23 cellular contexts compared by ENCODE assay signal in genomic region chr9:720239-720881, GRCh38.
DNase-seq lines count a peak whose midpoint lies in the region; ATAC-seq and TF ChIP-seq lines count a peak whose summit lies in the region.
"Had no signal": no experiment of that assay in that cellular context is flagged by ENCODE, and none has a peak within 500 bp of the region (broad histone marks: within the 10 kb centered on the region; RNA-seq: fewer than 3 reads in every experiment).

No MANE protein-coding gene starts in this region.

- H3K4me2 ChIP-seq in H9 (ENCODE audit: insufficient read depth, insufficient read length, low read length): no peak overlapping the region

- H3T11ph ChIP-seq in H9 (ENCODE audit: low read length): no peak overlapping the region

- no peak overlapping the region for H3K23ac ChIP-seq in H9 (ENCODE audit: insufficient read length, low read depth, low read length)

- TF ChIP-seq CTCF in H9 (conservative IDR thresholded peaks at IDR 0.05) (no peak), gastrocnemius medialis (IDR thresholded peaks at IDR 0.05 in 4 of 5, conservative IDR thresholded peaks at IDR 0.05 in 1 of 5) (no peak)

- no peak overlapping the region for H2BK20ac ChIP-seq in H9 (ENCODE audit: low read depth, low read length, poor library complexity, severe bottlenecking)

- no peaks in the 10 kb centered on the region; the same call in 1 of the 2 replicates for H3K79me2 ChIP-seq in H9 (ENCODE audit: insufficient read depth, low read length)

- H3K36me3 Mint-ChIP-seq in H9 (ENCODE audit: insufficient read depth in 1 of 3, low read depth in 3 of 3): no peaks in the 10 kb centered on the region
- peaks cover 1% of the 10 kb centered on the region for H3K36me3 Mint-ChIP-seq in activated CD8-positive, alpha-beta memory T cell treated with anti-CD3 and anti-CD28 coated beads, Interleukin-2, amount 10 ng/mL, durations not matched to agents 7 days and 5 days
- H3K36me3 Mint-ChIP-seq in naive thymus-derived CD8-positive, alpha-beta T cell: no peaks in the 10 kb centered on the region
- H3K36me3 Mint-ChIP-seq: activated naive CD8-positive, alpha-beta T cell treated with anti-CD3 and anti-CD28 coated beads for 36 hours had no signal

- no peaks in the 10 kb centered on the region for H3K79me1 ChIP-seq in H9 (ENCODE audit: insufficient read depth, low read depth, low read length, poor library complexity, severe bottlenecking)

- H3K9ac ChIP-seq in H9 (ENCODE audit: extremely low read depth, insufficient read length, low read length): no peak overlapping the region

- H3K27ac ChIP-seq in H9 (ENCODE audit: insufficient read length, low read depth, low read length): no peak overlapping the region
- peak overlapping the region; percentile 33 for H3K27ac ChIP-seq in right cardiac atrium (ENCODE audit: low read length)
- peak overlapping the region; percentile 56 to 80 (median 71) for H3K27ac ChIP-seq in gastrocnemius medialis
- H3K27ac ChIP-seq: body of pancreas, foreskin keratinocyte, upper lobe of left lung had no signal

- POLR2A ChIA-PET in naive thymus-derived CD8-positive, alpha-beta T cell (lab: Charles Lee): no interaction called here

- peak in 1 of 2 donors; percentile 21 for TF ChIP-seq POLR2A in gastrocnemius medialis (IDR thresholded peaks at IDR 0.05)

- in situ Hi-C loops in gastrocnemius medialis (cut with MboI; ENCODE audit: low sequenced_read_pairs in 4 of 4): no loop called here

- no peaks in the 10 kb centered on the region for H3K36me3 ChIP-seq in gastrocnemius medialis
- H3K36me3 ChIP-seq: upper lobe of left lung had no signal

- no peak overlapping the region for H2AK5ac ChIP-seq in H9 (ENCODE audit: insufficient read length, low read length)

- H2BK5ac ChIP-seq in H9 (ENCODE audit: insufficient read length, low read length): no peak overlapping the region

- no peak overlapping the region for H3K56ac ChIP-seq in H9 (ENCODE audit: insufficient read length, low read depth, low read length)

- no peak for ATAC-seq in right cardiac atrium
- peak; percentile 71 to 81 for ATAC-seq in gastrocnemius medialis
- ATAC-seq in HG02798 (IDR thresholded peaks at IDR 0.05; ENCODE audit: poor library complexity, unreplicated experiment): no peak
- ATAC-seq in activated CD8-positive, alpha-beta memory T cell treated with anti-CD3 and anti-CD28 coated beads, Interleukin-2, amount 10 ng/mL, durations not matched to agents 7 days and 5 days: no peak
- ATAC-seq in naive thymus-derived CD8-positive, alpha-beta T cell: no peak
- ATAC-seq: body of pancreas; foreskin keratinocyte; Panc1; stimulated activated memory B cell treated with anti-CD40 and anti-IgM and Interleukin-4, amounts not matched to agents 10 μg/mL and 1 μg/mL and 100 μg/mL, for 72 hours had no signal

- H3K27me3 ChIP-seq in H9 (ENCODE audit: insufficient read depth, low read length): no peaks in the 10 kb centered on the region
- H3K27me3 ChIP-seq in right cardiac atrium (ENCODE audit: control insufficient read depth, insufficient read depth): no peaks in the 10 kb centered on the region
- H3K27me3 ChIP-seq in gastrocnemius medialis: no peaks in the 10 kb centered on the region
- H3K27me3 ChIP-seq: body of pancreas, foreskin keratinocyte, upper lobe of left lung had no signal

- H3K4me3 Mint-ChIP-seq in H9: peak overlapping the region in 1 of 2 experiments; percentile 15; a peak in 2 of 5 replicates
- H3K4me3 Mint-ChIP-seq in activated CD8-positive, alpha-beta memory T cell treated with anti-CD3 and anti-CD28 coated beads, Interleukin-2, amount 10 ng/mL, durations not matched to agents 7 days and 5 days: no peak overlapping the region
- H3K4me3 Mint-ChIP-seq in naive thymus-derived CD8-positive, alpha-beta T cell: no peak overlapping the region
- H3K4me3 Mint-ChIP-seq: activated naive CD8-positive, alpha-beta T cell treated with anti-CD3 and anti-CD28 coated beads for 36 hours; neural crest cell; stimulated activated memory B cell treated with anti-CD40 and anti-IgM and Interleukin-4, amounts not matched to agents 10 μg/mL and 1 μg/mL and 100 μg/mL, for 72 hours had no signal

- peaks cover 21 to 25% of the 10 kb centered on the region in 2 experiments for H3K4me1 Mint-ChIP-seq in H9
- H3K4me1 Mint-ChIP-seq in activated CD8-positive, alpha-beta memory T cell treated with anti-CD3 and anti-CD28 coated beads, Interleukin-2, amount 10 ng/mL, durations not matched to agents 7 days and 5 days: no peaks in the 10 kb centered on the region
- peaks cover 0 to 6% (median 0%) of the 10 kb centered on the region in 4 donors for H3K4me1 Mint-ChIP-seq in naive thymus-derived CD8-positive, alpha-beta T cell
- H3K4me1 Mint-ChIP-seq: activated naive CD8-positive, alpha-beta T cell treated with anti-CD3 and anti-CD28 coated beads for 36 hours had no signal

- DNase-seq in H9 (no peak), NCI-H82 (lab: John Stamatoyannopoulos, UW) (peak; percentile 67), right cardiac atrium (no peak), gastrocnemius medialis (peak; percentile 65 to 77)
- no peak for DNase-seq in activated CD8-positive, alpha-beta memory T cell treated with anti-CD3 and anti-CD28 coated beads, Interleukin-2, amount 10 ng/mL, durations not matched to agents 7 days and 5 days
- DNase-seq in naive thymus-derived CD8-positive, alpha-beta T cell: no peak
- DNase-seq: activated CD4-positive, CD25-positive, alpha-beta regulatory T cell treated with anti-CD3 and anti-CD28 coated beads, Interleukin-2, amount 50 U/mL, for 72 hours; activated naive CD8-positive, alpha-beta T cell treated with anti-CD3 and anti-CD28 coated beads for 36 hours; body of pancreas; Calu3; cortex of kidney; EL; foreskin keratinocyte; midbrain; NCI-H1092 treated with DMSO at 0.1 percent for 48 hours; NCI-H2107; NCI-H774; T-helper 9 cell; upper lobe of left lung had no signal

- no peak overlapping the region for H3K4ac ChIP-seq in H9 (ENCODE audit: low read depth, low read length)

- H4K91ac ChIP-seq in H9 (ENCODE audit: insufficient read length, low read depth, low read length): no peak overlapping the region

- H3K4me3 ChIP-seq in right cardiac atrium (ENCODE audit: low read length): no peak overlapping the region
- no peak overlapping the region for H3K4me3 ChIP-seq in gastrocnemius medialis
- H3K4me3 ChIP-seq: body of pancreas, upper lobe of left lung had no signal

- H3K27me3 Mint-ChIP-seq in H9 (ENCODE audit: low read depth): no peaks in the 10 kb centered on the region
- H3K27me3 Mint-ChIP-seq in activated CD8-positive, alpha-beta memory T cell treated with anti-CD3 and anti-CD28 coated beads, Interleukin-2, amount 10 ng/mL, durations not matched to agents 7 days and 5 days: peaks cover 2% of the 10 kb centered on the region
- H3K27me3 Mint-ChIP-seq in naive thymus-derived CD8-positive, alpha-beta T cell: peaks cover 0 to 10% (median 0%) of the 10 kb centered on the region in 5 donors
- H3K27me3 Mint-ChIP-seq: activated naive CD8-positive, alpha-beta T cell treated with anti-CD3 and anti-CD28 coated beads for 36 hours had no signal

- H3K4me1 ChIP-seq in H9 (ENCODE audit: insufficient read depth, low read length): peaks cover 2% of the 10 kb centered on the region; the same call in 1 of the 2 replicates
- H3K4me1 ChIP-seq in right cardiac atrium (ENCODE audit: control insufficient read depth, insufficient read depth, low read length): no peaks in the 10 kb centered on the region
- peaks cover 54 to 56% of the 10 kb centered on the region in 2 donors for H3K4me1 ChIP-seq in gastrocnemius medialis
- H3K4me1 ChIP-seq: foreskin keratinocyte had no signal

- no peak overlapping the region for H2AFZ ChIP-seq in H9 (ENCODE audit: low read length)

- intact Hi-C loops in right cardiac atrium (cut with DNase I) (no loop called here), gastrocnemius medialis (cut with DNase I; ENCODE audit: low total_unique reads) (no loop called here)

- no peak overlapping the region for H4K8ac ChIP-seq in H9 (replicated peaks; ENCODE audit: insufficient read length, low read depth, low read length)

- no peak overlapping the region for H2BK12ac ChIP-seq in H9 (ENCODE audit: insufficient read length, low read depth, low read length)

- H3K9me3 ChIP-seq in H9 (ENCODE audit: control insufficient read depth, low read depth, low read length) (no peaks in the 10 kb centered on the region), right cardiac atrium (ENCODE audit: control insufficient read depth, low read length) (no peaks in the 10 kb centered on the region), gastrocnemius medialis (no peaks in the 10 kb centered on the region)
- H3K9me3 ChIP-seq: body of pancreas, upper lobe of left lung had no signal

- H3K23me2 ChIP-seq in H9 (ENCODE audit: insufficient read length, low read depth, low read length, poor library complexity, severe bottlenecking): no peaks in the 10 kb centered on the region

- no peaks in the 10 kb centered on the region for H4K20me1 ChIP-seq in H9 (ENCODE audit: control insufficient read depth, insufficient read depth, insufficient read length)

- no peak overlapping the region for H2BK120ac ChIP-seq in H9 (ENCODE audit: low read depth, low read length, poor library complexity, severe bottlenecking)

- H2BK15ac ChIP-seq in H9 (ENCODE audit: low read depth, low read length): no peak overlapping the region

- no CpG with 5 or more reads among the region's 5 CpGs for WGBS in H9 (ENCODE audit: extremely low coverage, insufficient read length, low lambda C conversion rate)
- 76% methylated on average over 5 of the region's 5 CpGs for whole genome bisulfite sequencing in right cardiac atrium

- H3K27ac Mint-ChIP-seq in H9: peak overlapping the region; percentile 2 to 93 (median 67); a peak in 6 of 7 replicates
- H3K27ac Mint-ChIP-seq in activated CD8-positive, alpha-beta memory T cell treated with anti-CD3 and anti-CD28 coated beads, Interleukin-2, amount 10 ng/mL, durations not matched to agents 7 days and 5 days: no peak overlapping the region
- peak overlapping the region in 1 of 10 donors; percentile 51 for H3K27ac Mint-ChIP-seq in naive thymus-derived CD8-positive, alpha-beta T cell
- H3K27ac Mint-ChIP-seq: activated naive CD8-positive, alpha-beta T cell treated with anti-CD3 and anti-CD28 coated beads for 36 hours; stimulated activated memory B cell treated with anti-CD40 and anti-IgM and Interleukin-4, amounts not matched to agents 10 μg/mL and 1 μg/mL and 100 μg/mL, for 72 hours had no signal

- H3K14ac ChIP-seq in H9 (ENCODE audit: insufficient read depth, low read length): no peak overlapping the region

- no peaks in the 10 kb centered on the region for H3K9me3 Mint-ChIP-seq in H9
- no peaks in the 10 kb centered on the region for H3K9me3 Mint-ChIP-seq in activated CD8-positive, alpha-beta memory T cell treated with anti-CD3 and anti-CD28 coated beads, Interleukin-2, amount 10 ng/mL, durations not matched to agents 7 days and 5 days (ENCODE audit: low read depth)
- no peaks in the 10 kb centered on the region for H3K9me3 Mint-ChIP-seq in naive thymus-derived CD8-positive, alpha-beta T cell
- H3K9me3 Mint-ChIP-seq: activated naive CD8-positive, alpha-beta T cell treated with anti-CD3 and anti-CD28 coated beads for 36 hours; neural crest cell; stimulated activated memory B cell treated with anti-CD40 and anti-IgM and Interleukin-4, amounts not matched to agents 10 μg/mL and 1 μg/mL and 100 μg/mL, for 72 hours had no signal

- CTCF ChIA-PET in activated CD8-positive, alpha-beta memory T cell treated with anti-CD3 and anti-CD28 coated beads, Interleukin-2, amount 10 ng/mL, durations not matched to agents 7 days and 5 days (lab: Charles Lee): no interaction called here

- H4K5ac ChIP-seq in H9 (ENCODE audit: insufficient read length, low read depth, low read length): no peak overlapping the region

- H3K18ac ChIP-seq in H9 (ENCODE audit: insufficient read length, low read depth, low read length): no peak overlapping the region

Comparison
In these comparisons a context has a peak if more than half of its experiments do, and no peak if none do; other contexts are left out.
1. DNase-seq: peak in NCI-H82 (single experiment) and gastrocnemius medialis (2 of 2); none in H9 (single experiment), right cardiac atrium (0 of 3), activated CD8-positive, alpha-beta memory T cell treated with anti-CD3 and anti-CD28 coated beads, Interleukin-2, amount 10 ng/mL, durations not matched to agents 7 days and 5 days (single experiment) and naive thymus-derived CD8-positive, alpha-beta T cell (0 of 10).
2. ATAC-seq: peak in gastrocnemius medialis (2 of 2); none in right cardiac atrium (0 of 2), HG02798 (single experiment), activated CD8-positive, alpha-beta memory T cell treated with anti-CD3 and anti-CD28 coated beads, Interleukin-2, amount 10 ng/mL, durations not matched to agents 7 days and 5 days (single experiment) and naive thymus-derived CD8-positive, alpha-beta T cell (0 of 2).